Comparison of ENCODE assay signal across 1 cellular context in the genomic region with DNA sequence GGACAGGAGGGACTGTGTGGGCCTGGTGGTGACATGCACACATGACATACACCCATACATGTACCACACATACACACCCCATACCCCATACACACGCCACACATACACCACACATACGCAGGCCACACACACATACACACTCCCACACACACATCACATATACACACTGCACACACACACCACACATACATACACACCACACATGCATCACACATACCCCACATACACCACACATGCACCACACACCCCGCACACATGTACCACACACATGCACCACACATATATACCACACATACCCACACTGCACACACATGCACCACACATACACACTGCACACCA.
TF ChIP-seq lines count a peak whose summit lies in the region.

No MANE protein-coding gene starts in this region.

TF ChIP-seq in HEK293, 187 proteins besides CTCF, POLR2A, EP300 and RAD21 (continued from another document):
- TF ChIP-seq TSHZ1 (tag by site-specific recombination; IDR thresholded peaks at IDR 0.05; ENCODE audit: borderline replicate concordance) (no peak), ZNF311 (tag by site-specific recombination; IDR thresholded peaks at IDR 0.05; ENCODE audit: borderline replicate concordance) (peak; percentile 85; the same call in 1 of the 2 replicates), ZFHX2 (tag by site-specific recombination; conservative IDR thresholded peaks at IDR 0.05) (peak; percentile 75), ZNF148 (tag by site-specific recombination; IDR thresholded peaks at IDR 0.05; ENCODE audit: borderline replicate concordance) (peak; percentile 78; the same call in 1 of the 2 replicates), KLF8 (tag by site-specific recombination; IDR thresholded peaks at IDR 0.05) (no peak), ZNF274 (IDR thresholded peaks at IDR 0.05; ENCODE audit: low read length) (no peak), ZNF274 (tag by site-specific recombination; IDR thresholded peaks at IDR 0.05; ENCODE audit: borderline replicate concordance) (0 out of 2 replicates have a peak, but pooled peaks have one; percentile 71), ZNF174 (tag by site-specific recombination; IDR thresholded peaks at IDR 0.05) (no peak), SALL2 (tag by site-specific recombination; IDR thresholded peaks at IDR 0.05; ENCODE audit: borderline replicate concordance) (peak; percentile 94; the same call in 1 of the 2 replicates), YY2 (tag by site-specific recombination; IDR thresholded peaks at IDR 0.05) (peak; percentile 64; the same call in 1 of the 2 replicates), ZNF837 (tag by site-specific recombination; IDR thresholded peaks at IDR 0.05) (peak; percentile 56; the same call in 1 of the 2 replicates), ZNF354C (tag by site-specific recombination; IDR thresholded peaks at IDR 0.05; ENCODE audit: borderline replicate concordance, low read depth) (peak; percentile 69; the same call in 1 of the 2 replicates), ZNF521 (tag by site-specific recombination; IDR thresholded peaks at IDR 0.05) (peak; percentile 97; the same call in 1 of the 2 replicates), ZNF175 (tag by site-specific recombination; IDR thresholded peaks at IDR 0.05) (no peak), ZSCAN4 (tag by site-specific recombination; IDR thresholded peaks at IDR 0.05) (peak; percentile 18; the same call in 1 of the 2 replicates), ZNF266 (tag by site-specific recombination; IDR thresholded peaks at IDR 0.05; ENCODE audit: low read depth) (peak; percentile 79), ZNF146 (tag by site-specific recombination; IDR thresholded peaks at IDR 0.05) (no peak), ZNF645 (tag by site-specific recombination; IDR thresholded peaks at IDR 0.05) (peak; percentile 90; the same call in 1 of the 2 replicates), ZNF704 (tag by site-specific recombination; IDR thresholded peaks at IDR 0.05) (no peak), ZBTB20 (tag by site-specific recombination; IDR thresholded peaks at IDR 0.05) (peak; percentile 54), ZBTB48 (tag by site-specific recombination; IDR thresholded peaks at IDR 0.05) (peak; percentile 31; the same call in 1 of the 2 replicates)
- TF ChIP-seq, protein P1, sequence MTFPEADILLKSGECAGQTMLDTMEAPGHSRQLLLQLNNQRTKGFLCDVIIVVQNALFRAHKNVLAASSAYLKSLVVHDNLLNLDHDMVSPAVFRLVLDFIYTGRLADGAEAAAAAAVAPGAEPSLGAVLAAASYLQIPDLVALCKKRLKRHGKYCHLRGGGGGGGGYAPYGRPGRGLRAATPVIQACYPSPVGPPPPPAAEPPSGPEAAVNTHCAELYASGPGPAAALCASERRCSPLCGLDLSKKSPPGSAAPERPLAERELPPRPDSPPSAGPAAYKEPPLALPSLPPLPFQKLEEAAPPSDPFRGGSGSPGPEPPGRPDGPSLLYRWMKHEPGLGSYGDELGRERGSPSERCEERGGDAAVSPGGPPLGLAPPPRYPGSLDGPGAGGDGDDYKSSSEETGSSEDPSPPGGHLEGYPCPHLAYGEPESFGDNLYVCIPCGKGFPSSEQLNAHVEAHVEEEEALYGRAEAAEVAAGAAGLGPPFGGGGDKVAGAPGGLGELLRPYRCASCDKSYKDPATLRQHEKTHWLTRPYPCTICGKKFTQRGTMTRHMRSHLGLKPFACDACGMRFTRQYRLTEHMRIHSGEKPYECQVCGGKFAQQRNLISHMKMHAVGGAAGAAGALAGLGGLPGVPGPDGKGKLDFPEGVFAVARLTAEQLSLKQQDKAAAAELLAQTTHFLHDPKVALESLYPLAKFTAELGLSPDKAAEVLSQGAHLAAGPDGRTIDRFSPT (tag by site-specific recombination; IDR thresholded peaks at IDR 0.05), result 0 out of 2 replicates have a peak, but pooled peaks have one; percentile 35
- TF ChIP-seq, protein P2, sequence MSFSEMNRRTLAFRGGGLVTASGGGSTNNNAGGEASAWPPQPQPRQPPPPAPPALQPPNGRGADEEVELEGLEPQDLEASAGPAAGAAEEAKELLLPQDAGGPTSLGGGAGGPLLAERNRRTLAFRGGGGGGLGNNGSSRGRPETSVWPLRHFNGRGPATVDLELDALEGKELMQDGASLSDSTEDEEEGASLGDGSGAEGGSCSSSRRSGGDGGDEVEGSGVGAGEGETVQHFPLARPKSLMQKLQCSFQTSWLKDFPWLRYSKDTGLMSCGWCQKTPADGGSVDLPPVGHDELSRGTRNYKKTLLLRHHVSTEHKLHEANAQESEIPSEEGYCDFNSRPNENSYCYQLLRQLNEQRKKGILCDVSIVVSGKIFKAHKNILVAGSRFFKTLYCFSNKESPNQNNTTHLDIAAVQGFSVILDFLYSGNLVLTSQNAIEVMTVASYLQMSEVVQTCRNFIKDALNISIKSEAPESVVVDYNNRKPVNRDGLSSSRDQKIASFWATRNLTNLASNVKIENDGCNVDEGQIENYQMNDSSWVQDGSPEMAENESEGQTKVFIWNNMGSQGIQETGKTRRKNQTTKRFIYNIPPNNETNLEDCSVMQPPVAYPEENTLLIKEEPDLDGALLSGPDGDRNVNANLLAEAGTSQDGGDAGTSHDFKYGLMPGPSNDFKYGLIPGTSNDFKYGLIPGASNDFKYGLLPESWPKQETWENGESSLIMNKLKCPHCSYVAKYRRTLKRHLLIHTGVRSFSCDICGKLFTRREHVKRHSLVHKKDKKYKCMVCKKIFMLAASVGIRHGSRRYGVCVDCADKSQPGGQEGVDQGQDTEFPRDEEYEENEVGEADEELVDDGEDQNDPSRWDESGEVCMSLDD (tag by site-specific recombination; IDR thresholded peaks at IDR 0.05), result no peak
